19 cellular contexts compared by ENCODE assay signal in the genomic region with DNA sequence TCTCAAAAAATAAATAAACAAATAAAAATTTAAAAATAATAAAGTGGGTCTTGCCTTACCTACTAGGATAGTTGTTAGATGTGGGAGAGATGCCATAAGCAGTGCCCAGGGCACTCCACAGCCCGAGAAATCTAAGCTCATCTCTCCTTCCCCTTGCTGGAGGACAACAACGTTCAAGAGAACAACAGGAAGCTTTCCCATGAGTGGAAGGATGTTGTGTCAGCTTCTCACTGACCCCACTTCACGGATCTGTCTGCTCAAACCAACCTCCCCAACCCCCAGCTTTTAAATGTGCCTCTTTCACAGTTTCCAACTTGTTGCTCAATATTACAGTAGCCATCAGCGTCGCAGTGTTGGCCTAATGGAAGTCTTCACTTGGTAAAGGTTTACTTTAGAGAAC.
DNase-seq lines count a peak whose midpoint lies in the region; ATAC-seq, FAIRE-seq and TF ChIP-seq lines count a peak whose summit lies in the region.
"Had no signal": no experiment of that assay in that cellular context is flagged by ENCODE, and none has a peak within 500 bp of the region (broad histone marks: within the 10 kb centered on the region; RNA-seq: fewer than 3 reads in every experiment).

No MANE protein-coding gene starts in this region.

- H3K4me1 Mint-ChIP-seq in type B pancreatic cell (ENCODE audit: unreplicated experiment) = peaks cover 11% of the 10 kb centered on the region
- H3K4me1 Mint-ChIP-seq in nephron progenitor cell = peaks cover 27% of the 10 kb centered on the region

- H3K4me3 ChIP-seq in left ventricle myocardium inferior = no peak overlapping the region
- no peak overlapping the region for H3K4me3 ChIP-seq in right cardiac atrium (ENCODE audit: low read length)
- H3K4me3 ChIP-seq in coronary artery = no peak overlapping the region
- H3K4me3 ChIP-seq: BLaER1 treated with 17β-estradiol and CSF1 and Interleukin-3, amounts not matched to agents 10 nM and 100 nM had no signal

- DNase-seq in left ventricle myocardium inferior (no peak), right cardiac atrium (no peak), coronary artery (ENCODE audit: low spot score) (peak; percentile 8), lung microvascular endothelial cell (ENCODE audit: low read depth in 2 of 2) (peak; percentile 41 to 89), type B pancreatic cell (ENCODE audit: extremely low spot score, unreplicated experiment) (peak; percentile 34), nephron progenitor cell (no peak), AG08396 (ENCODE audit: low spot score) (no peak), GM12892 (ENCODE audit: insufficient read length) (no peak)
- DNase-seq: ACHN; activated CD4-positive, alpha-beta T cell treated with anti-CD3 and anti-CD28 coated beads, Interleukin-2, amount 10 ng/mL, durations not matched to agents 24 days and 14 days; activated naive CD8-positive, alpha-beta T cell treated with anti-CD3 and anti-CD28 coated beads, Interleukin-2, amount 10 ng/mL, durations not matched to agents 7 days and 5 days; Kasumi-1; NCI-H1105 treated with DMSO at 0.1 percent for 48 hours; NCI-H446 treated with DMSO at 0.1 percent for 48 hours; substantia nigra; T-helper 17 cell had no signal

- H3K36me3 Mint-ChIP-seq in type B pancreatic cell = no peaks in the 10 kb centered on the region
- H3K36me3 Mint-ChIP-seq in nephron progenitor cell (ENCODE audit: low read depth) = no peaks in the 10 kb centered on the region
- H3K36me3 Mint-ChIP-seq: activated naive CD8-positive, alpha-beta T cell treated with anti-CD3 and anti-CD28 coated beads, Interleukin-2, amount 10 ng/mL, durations not matched to agents 7 days and 5 days; brain had no signal

- FAIRE-seq in GM12892 (lab: Jason Lieb, UNC) = no peak
- FAIRE-seq: colon had no signal

- H3K36me3 ChIP-seq in left ventricle myocardium inferior = no peaks in the 10 kb centered on the region

- H3K9me3 Mint-ChIP-seq in type B pancreatic cell = peaks cover 7% of the 10 kb centered on the region
- H3K9me3 Mint-ChIP-seq in nephron progenitor cell = peaks cover 13% of the 10 kb centered on the region

- H3K27ac Mint-ChIP-seq in type B pancreatic cell (no peak overlapping the region), nephron progenitor cell (no peak overlapping the region)
- H3K27ac Mint-ChIP-seq: activated CD4-positive, alpha-beta T cell treated with anti-CD3 and anti-CD28 coated beads, Interleukin-2, amount 10 ng/mL, durations not matched to agents 24 days and 14 days; activated naive CD8-positive, alpha-beta T cell treated with anti-CD3 and anti-CD28 coated beads, Interleukin-2, amount 10 ng/mL, durations not matched to agents 7 days and 5 days; T-helper 17 cell had no signal

- peaks cover 17% of the 10 kb centered on the region for H3K9me3 ChIP-seq in left ventricle myocardium inferior (replicated peaks)
- H3K9me3 ChIP-seq in right cardiac atrium (ENCODE audit: control insufficient read depth, low read length) = no peaks in the 10 kb centered on the region

- ATAC-seq in right cardiac atrium = no peak
- ATAC-seq: T-helper 17 cell had no signal

- no peak for TF ChIP-seq POLR2A in GM12892 (IDR thresholded peaks at IDR 0.05; ENCODE audit: low read depth, low read length)

- H3K27me3 ChIP-seq in left ventricle myocardium inferior (ENCODE audit: low read depth) = no peaks in the 10 kb centered on the region
- H3K27me3 ChIP-seq in right cardiac atrium (ENCODE audit: control insufficient read depth, insufficient read depth) = no peaks in the 10 kb centered on the region
- H3K27me3 ChIP-seq: BLaER1 treated with 17β-estradiol and CSF1 and Interleukin-3, amounts not matched to agents 10 nM and 100 nM had no signal

- 64% methylated on average over 5 of the region's 5 CpGs for WGBS in right cardiac atrium

- intact Hi-C loops in left ventricle myocardium inferior (cut with micrococcal nuclease) = no loop called here
- intact Hi-C loops in right cardiac atrium (cut with DNase I) = loop anchor here in 1 of 4 donors (10.0 kb wide), 1 partner anchor 54 kb away; no protein-coding TSS in a partner anchor

- H3K27ac ChIP-seq in left ventricle myocardium inferior (replicated peaks) (peak overlapping the region; percentile 80), right cardiac atrium (ENCODE audit: low read length) (no peak overlapping the region), coronary artery (peak overlapping the region; percentile 46 to 59)

- peaks cover 10% of the 10 kb centered on the region for H3K27me3 Mint-ChIP-seq in type B pancreatic cell
- H3K27me3 Mint-ChIP-seq in nephron progenitor cell (ENCODE audit: low read depth, poor library complexity) = peaks cover 10% of the 10 kb centered on the region
- H3K27me3 Mint-ChIP-seq: activated CD4-positive, alpha-beta T cell treated with anti-CD3 and anti-CD28 coated beads, Interleukin-2, amount 10 ng/mL, durations not matched to agents 24 days and 14 days had no signal

- TF ChIP-seq CTCF in left ventricle myocardium inferior (IDR thresholded peaks at IDR 0.05; ENCODE audit: borderline replicate concordance) (no peak), coronary artery (IDR thresholded peaks at IDR 0.05) (no peak), type B pancreatic cell (conservative IDR thresholded peaks at IDR 0.05) (no peak), nephron progenitor cell (IDR thresholded peaks at IDR 0.05) (no peak)

- peaks cover 69% of the 10 kb centered on the region for H3K4me1 ChIP-seq in left ventricle myocardium inferior
- peaks cover 11% of the 10 kb centered on the region for H3K4me1 ChIP-seq in right cardiac atrium (ENCODE audit: control insufficient read depth, insufficient read depth, low read length)

- H3K4me3 Mint-ChIP-seq in type B pancreatic cell = no peak overlapping the region
- H3K4me3 Mint-ChIP-seq in nephron progenitor cell = no peak overlapping the region
- H3K4me3 Mint-ChIP-seq: activated CD4-positive, alpha-beta T cell treated with anti-CD3 and anti-CD28 coated beads, Interleukin-2, amount 10 ng/mL, durations not matched to agents 24 days and 14 days; activated naive CD8-positive, alpha-beta T cell treated with anti-CD3 and anti-CD28 coated beads, Interleukin-2, amount 10 ng/mL, durations not matched to agents 7 days and 5 days; brain; T-helper 17 cell had no signal

Comparison
In these comparisons a context has a peak if more than half of its experiments do, and no peak if none do; other contexts are left out.
1. DNase-seq: peak in coronary artery (single experiment), lung microvascular endothelial cell (2 of 2) and type B pancreatic cell (single experiment); none in left ventricle myocardium inferior (single experiment), right cardiac atrium (0 of 3), nephron progenitor cell (single experiment), AG08396 (single experiment) and GM12892 (single experiment).